ENCODE assay signal across 7 cellular contexts in genomic region chr3:149473314-149473990, GRCh38. TPM values are rescaled to one million over a fixed set of nuclear protein-coding genes. Genes with fewer than 3 reads are reported as not detected.
DNase-seq lines count a peak whose midpoint lies in the region; ATAC-seq and TF ChIP-seq lines count a peak whose summit lies in the region.

No MANE protein-coding gene starts in this region.

- H3K36me3 ChIP-seq in RWPE2 (ENCODE audit: low read depth) (no peaks in the 10 kb centered on the region), suprapubic skin (no peaks in the 10 kb centered on the region)

- peak; percentile 98 for ATAC-seq in RWPE2 (ENCODE audit: low read depth)
- peak; percentile 74 for ATAC-seq in foreskin keratinocyte
- ATAC-seq in GM21619 (IDR thresholded peaks at IDR 0.05; ENCODE audit: unreplicated experiment) = no peak
- no peak for ATAC-seq in GM21526 (IDR thresholded peaks at IDR 0.05; ENCODE audit: low FRiP score, unreplicated experiment)
- no peak for ATAC-seq in HG02759 (IDR thresholded peaks at IDR 0.05; ENCODE audit: unreplicated experiment)

- H3K9me3 ChIP-seq in RWPE2 (ENCODE audit: severe bottlenecking) (no peaks in the 10 kb centered on the region), suprapubic skin (no peaks in the 10 kb centered on the region)

- peak; percentile 87 for DNase-seq in HFFc6
- peak; percentile 69 for DNase-seq in RWPE2 (ENCODE audit: low spot score)
- DNase-seq in foreskin keratinocyte = peak; percentile 48 to 70
- peak in 1 of 2 donors; percentile 70 for DNase-seq in suprapubic skin (ENCODE audit: low spot score in 2 of 2)

- H3K9me3 Mint-ChIP-seq in HFFc6 = peaks cover 4% of the 10 kb centered on the region

- TF ChIP-seq EP300 in suprapubic skin (IDR thresholded peaks at IDR 0.05) = no peak

- H3K27ac Mint-ChIP-seq in HFFc6 = peak overlapping the region; percentile 92

- TF ChIP-seq POLR2A in suprapubic skin (IDR thresholded peaks at IDR 0.05) = no peak

- no peaks in the 10 kb centered on the region for H3K27me3 ChIP-seq in RWPE2 (ENCODE audit: insufficient read depth, poor library complexity, severe bottlenecking)
- H3K27me3 ChIP-seq in foreskin keratinocyte = no peaks in the 10 kb centered on the region
- H3K27me3 ChIP-seq in suprapubic skin = no peaks in the 10 kb centered on the region

- H3K4me3 ChIP-seq in RWPE2 (ENCODE audit: severe bottlenecking) = no peak overlapping the region
- no peak overlapping the region for H3K4me3 ChIP-seq in suprapubic skin

- WGBS in suprapubic skin = 41% methylated on average over 5 of the region's 5 CpGs

- peaks cover 73% of the 10 kb centered on the region for H3K4me1 Mint-ChIP-seq in HFFc6 (ENCODE audit: low read depth)

- peaks cover 21% of the 10 kb centered on the region for H3K4me1 ChIP-seq in RWPE2 (ENCODE audit: insufficient read depth, poor library complexity, severe bottlenecking)
- peaks cover 18% of the 10 kb centered on the region for H3K4me1 ChIP-seq in foreskin keratinocyte
- peaks cover 23% of the 10 kb centered on the region for H3K4me1 ChIP-seq in suprapubic skin

- H3K4me3 Mint-ChIP-seq in HFFc6 = peak overlapping the region; percentile 70

- H3K27ac ChIP-seq in RWPE2 (ENCODE audit: poor library complexity, severe bottlenecking) (peak overlapping the region; percentile 15), foreskin keratinocyte (no peak overlapping the region), suprapubic skin (peak overlapping the region; percentile 47)

- no peaks in the 10 kb centered on the region for H3K27me3 Mint-ChIP-seq in HFFc6 (ENCODE audit: insufficient read depth)

- peaks cover 17% of the 10 kb centered on the region; the same call in 1 of the 2 replicates for H3K36me3 Mint-ChIP-seq in HFFc6 (ENCODE audit: low read depth)

- TF ChIP-seq CTCF in HFFc6 (IDR thresholded peaks at IDR 0.05) (no peak), RWPE2 (IDR thresholded peaks at IDR 0.05; ENCODE audit: poor library complexity, severe bottlenecking) (no peak), foreskin keratinocyte (conservative IDR thresholded peaks at IDR 0.05) (no peak), suprapubic skin (IDR thresholded peaks at IDR 0.05) (no peak)

RNA-seq across cellular contexts. Expression of gene TM4SF4, which starts 1.0 kb away (rescaled TPM):
- total RNA-seq in HFFc6 (2021; fragmentation: NEBNext Ultra II Directional; extraction: Animal tissue kit (Norgen Biotek cat#: 25700)) = 1 to 10 TPM in 1 of 6 experiments, under 1 TPM in 5; 0.25 to 1.3 (median 0.63) TPM
- total RNA-seq in foreskin keratinocyte (not detected in 2 replicates), suprapubic skin (under 1 TPM in 1 of 4 donors, not detected in 3; 0.32 TPM)
- not detected in 2 replicates for polyA plus RNA-seq in foreskin keratinocyte

Comparison
In these comparisons a context has a peak if more than half of its experiments do, and no peak if none do; other contexts are left out.
1. ATAC-seq: peak in RWPE2 (single experiment) and foreskin keratinocyte (single experiment); none in GM21619 (single experiment), GM21526 (single experiment) and HG02759 (single experiment).